In the genomic region with DNA sequence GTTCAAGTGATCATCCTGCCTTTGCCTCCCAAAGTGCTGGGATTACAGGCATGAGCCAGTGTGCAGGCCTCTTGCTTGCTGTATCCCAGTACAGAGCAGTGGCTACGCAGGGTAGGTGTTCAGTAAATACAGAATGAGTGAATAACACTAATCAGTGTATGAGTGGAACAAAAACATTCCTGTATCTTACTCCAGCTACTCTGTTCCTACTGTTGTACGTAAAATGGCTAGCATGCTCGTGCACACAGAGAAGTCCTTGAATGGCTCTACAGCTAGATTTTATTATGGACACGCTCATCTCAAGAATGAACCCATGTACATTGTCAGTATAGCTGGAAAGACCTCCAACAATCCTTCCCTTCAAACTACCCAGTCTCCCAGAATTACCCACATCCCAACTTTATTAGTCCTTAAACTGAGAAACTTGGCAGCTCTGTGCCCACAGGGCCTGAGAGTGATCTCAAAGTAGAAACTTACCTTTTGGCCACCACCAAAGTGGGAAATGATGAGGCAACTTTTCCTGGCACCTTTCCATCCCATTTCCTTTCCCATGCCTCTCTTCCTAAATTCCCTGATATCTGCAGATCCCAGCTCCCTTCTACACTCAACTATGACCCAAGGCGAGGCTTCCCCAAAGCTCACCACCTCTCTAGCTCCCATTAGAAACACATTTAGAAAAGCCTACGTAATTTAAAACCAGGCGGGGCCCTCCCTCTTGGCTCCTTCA, we compare ENCODE assay signal across 1 cellular context.
TF ChIP-seq lines count a peak whose summit lies in the region.

No MANE protein-coding gene starts in this region.

TF ChIP-seq in WTC11, 78 proteins besides CTCF, POLR2A, EP300 and RAD21:
- TF ChIP-seq, protein P1, sequence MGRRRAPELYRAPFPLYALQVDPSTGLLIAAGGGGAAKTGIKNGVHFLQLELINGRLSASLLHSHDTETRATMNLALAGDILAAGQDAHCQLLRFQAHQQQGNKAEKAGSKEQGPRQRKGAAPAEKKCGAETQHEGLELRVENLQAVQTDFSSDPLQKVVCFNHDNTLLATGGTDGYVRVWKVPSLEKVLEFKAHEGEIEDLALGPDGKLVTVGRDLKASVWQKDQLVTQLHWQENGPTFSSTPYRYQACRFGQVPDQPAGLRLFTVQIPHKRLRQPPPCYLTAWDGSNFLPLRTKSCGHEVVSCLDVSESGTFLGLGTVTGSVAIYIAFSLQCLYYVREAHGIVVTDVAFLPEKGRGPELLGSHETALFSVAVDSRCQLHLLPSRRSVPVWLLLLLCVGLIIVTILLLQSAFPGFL (CRISPR knock-in tag; IDR thresholded peaks at IDR 0.05; ENCODE audit: borderline replicate concordance): no peak
- no peak for TF ChIP-seq MXD4 (CRISPR knock-in tag; IDR thresholded peaks at IDR 0.05; ENCODE audit: borderline replicate concordance)
- TF ChIP-seq ZNF263 (CRISPR knock-in tag; IDR thresholded peaks at IDR 0.05; ENCODE audit: low read depth): no peak
- TF ChIP-seq, protein P2, sequence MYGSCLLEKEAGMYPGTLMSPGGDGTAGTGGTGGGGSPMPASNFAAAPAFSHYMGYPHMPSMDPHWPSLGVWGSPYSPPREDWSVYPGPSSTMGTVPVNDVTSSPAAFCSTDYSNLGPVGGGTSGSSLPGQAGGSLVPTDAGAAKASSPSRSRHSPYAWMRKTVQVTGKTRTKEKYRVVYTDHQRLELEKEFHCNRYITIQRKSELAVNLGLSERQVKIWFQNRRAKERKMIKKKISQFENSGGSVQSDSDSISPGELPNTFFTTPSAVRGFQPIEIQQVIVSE (CRISPR knock-in tag; IDR thresholded peaks at IDR 0.05; ENCODE audit: borderline replicate concordance): no peak
